In genomic region chr10:61899045-61899444, GRCh38 we compare ENCODE assay signal across 8 cellular contexts. TPM values are rescaled to one million over a fixed set of nuclear protein-coding genes. Genes with fewer than 3 reads are reported as not detected.
DNase-seq lines count a peak whose midpoint lies in the region; ATAC-seq and TF ChIP-seq lines count a peak whose summit lies in the region.

No MANE protein-coding gene starts in this region.

- intact Hi-C loops in Caco-2 (cut with micrococcal nuclease; ENCODE audit: unreplicated experiment) (no loop called here), ascending aorta (cut with DNase I) (loop anchor here (5.0 to 10.0 kb wide), 2 partner anchors 147 to 1084 kb away; no protein-coding TSS in a partner anchor)

- no TSS peak for BruUV-seq in Caco-2 (replicated peaks; lab: Mats Ljungman, UMichigan)

- H3K27me3 ChIP-seq in Caco-2 (replicated peaks; ENCODE audit: control insufficient read depth, insufficient read depth, low read length): no peaks in the 10 kb centered on the region
- H3K27me3 ChIP-seq in KMS-11 (ENCODE audit: insufficient read depth, low read depth): no peaks in the 10 kb centered on the region
- H3K27me3 ChIP-seq in ascending aorta: no peaks in the 10 kb centered on the region
- no peaks in the 10 kb centered on the region for H3K27me3 ChIP-seq in muscle layer of duodenum (ENCODE audit: low read depth, low read length)

- H3K36me3 ChIP-seq in Caco-2 (ENCODE audit: control insufficient read depth, insufficient read depth, low read length) (no peaks in the 10 kb centered on the region), KMS-11 (ENCODE audit: insufficient read depth) (no peaks in the 10 kb centered on the region), ascending aorta (no peaks in the 10 kb centered on the region), muscle layer of duodenum (ENCODE audit: control insufficient read depth in 1 of 2, insufficient read depth in 2 of 2, low read length in 2 of 2) (peaks cover 0 to 4% of the 10 kb centered on the region in 2 donors)

- H3K4me3 Mint-ChIP-seq in Caco-2 (ENCODE audit: unreplicated experiment): peak overlapping the region; percentile 89

- H3K4me2 ChIP-seq in KMS-11: peak overlapping the region; percentile 97

- peaks cover 46% of the 10 kb centered on the region for H3K36me3 Mint-ChIP-seq in Caco-2 (ENCODE audit: insufficient read depth, unreplicated experiment)

- H3K27ac ChIP-seq in KMS-11: peak overlapping the region; percentile 83
- peak overlapping the region in 1 of 2 donors; percentile 99 for H3K27ac ChIP-seq in ascending aorta
- H3K27ac ChIP-seq in muscle layer of duodenum (ENCODE audit: low read length): peak overlapping the region; percentile 100

- no peaks in the 10 kb centered on the region for H3K79me2 ChIP-seq in KMS-11 (ENCODE audit: insufficient read depth, low read depth)

- H4K20me1 ChIP-seq in KMS-11 (ENCODE audit: insufficient read depth): no peaks in the 10 kb centered on the region

- H3K9me3 Mint-ChIP-seq in Caco-2 (ENCODE audit: unreplicated experiment): no peaks in the 10 kb centered on the region

- ATAC-seq in HG03108 (IDR thresholded peaks at IDR 0.05; ENCODE audit: unreplicated experiment) (no peak), HG03039 (IDR thresholded peaks at IDR 0.05; ENCODE audit: unreplicated experiment) (no peak), HG03175 (IDR thresholded peaks at IDR 0.05; ENCODE audit: unreplicated experiment) (no peak)

- H3K27me3 Mint-ChIP-seq in Caco-2 (ENCODE audit: insufficient read depth, unreplicated experiment): no peaks in the 10 kb centered on the region

- POLR2A ChIA-PET in Caco-2 (lab: Charles Lee): interaction anchor here (0.6 to 2.1 kb wide), 2 partner anchors 53 to 61 kb away, joined by 3 to 12 read pairs; no protein-coding TSS in a partner anchor

- peaks cover 32% of the 10 kb centered on the region for H3K4me1 Mint-ChIP-seq in Caco-2 (ENCODE audit: low read depth, unreplicated experiment)

- no peak for TF ChIP-seq CTCF in Caco-2 (IDR thresholded peaks at IDR 0.05; ENCODE audit: insufficient read depth in 1 of 2, low read depth in 1 of 2, low read length in 1 of 2, severe bottlenecking in 1 of 2, unreplicated experiment in 1 of 2)
- TF ChIP-seq CTCF in KMS-11 (conservative IDR thresholded peaks at IDR 0.05; ENCODE audit: low read depth, low read length): no peak
- no peak for TF ChIP-seq CTCF in ascending aorta (IDR thresholded peaks at IDR 0.05)

- peak overlapping the region; percentile 99 for H3K27ac Mint-ChIP-seq in Caco-2 (ENCODE audit: unreplicated experiment)

- H2AFZ ChIP-seq in KMS-11 (ENCODE audit: low read depth): peak overlapping the region; percentile 82

- no peak for DNase-seq in Caco-2
- no peak for DNase-seq in ascending aorta (ENCODE audit: low spot score in 2 of 2)
- DNase-seq in NCI-H82 treated with DMSO at 0.1 percent for 48 hours (lab: John Stamatoyannopoulos, UW; ENCODE audit: unreplicated experiment): no peak

- H3K9me3 ChIP-seq in Caco-2 (no peaks in the 10 kb centered on the region), ascending aorta (no peaks in the 10 kb centered on the region), muscle layer of duodenum (ENCODE audit: control insufficient read depth in 1 of 2, low read length in 2 of 2) (no peaks in the 10 kb centered on the region)

- CTCF ChIA-PET in Caco-2 (lab: Charles Lee): interaction anchor here (1.0 to 2.8 kb wide), 2 partner anchors 61 to 346 kb away, joined by 3 to 17 read pairs; no protein-coding TSS in a partner anchor

- H3K4me3 ChIP-seq in Caco-2 (ENCODE audit: low read depth, low read length) (peak overlapping the region; percentile 13), KMS-11 (IDR thresholded peaks at IDR 0.05; ENCODE audit: insufficient read depth, low read depth, low read length) (no peak overlapping the region), ascending aorta (peak overlapping the region; percentile 84 to 89), muscle layer of duodenum (ENCODE audit: low read depth in 1 of 2, low read length in 2 of 2) (peak overlapping the region in 1 of 2 donors; percentile 78)

- H3K4me1 ChIP-seq in Caco-2 (peaks cover 37% of the 10 kb centered on the region), KMS-11 (ENCODE audit: low read depth, poor library complexity, severe bottlenecking) (peaks cover 28% of the 10 kb centered on the region), ascending aorta (peaks cover 0 to 20% of the 10 kb centered on the region in 2 donors), muscle layer of duodenum (ENCODE audit: control insufficient read depth in 1 of 2, insufficient read depth in 2 of 2, low read length in 2 of 2) (peaks cover 14 to 15% of the 10 kb centered on the region in 2 donors)

- H3K9ac ChIP-seq in KMS-11: peak overlapping the region; percentile 85; the same call in 1 of the 2 replicates

RNA-seq across cellular contexts. Expression of gene ARID5B, which starts 2.5 kb away (rescaled TPM):
- total RNA-seq in Caco-2 (2022): 168 and 169 TPM in 2 replicates
- 92.5 TPM for total RNA-seq in ascending aorta
